In the genomic region with DNA sequence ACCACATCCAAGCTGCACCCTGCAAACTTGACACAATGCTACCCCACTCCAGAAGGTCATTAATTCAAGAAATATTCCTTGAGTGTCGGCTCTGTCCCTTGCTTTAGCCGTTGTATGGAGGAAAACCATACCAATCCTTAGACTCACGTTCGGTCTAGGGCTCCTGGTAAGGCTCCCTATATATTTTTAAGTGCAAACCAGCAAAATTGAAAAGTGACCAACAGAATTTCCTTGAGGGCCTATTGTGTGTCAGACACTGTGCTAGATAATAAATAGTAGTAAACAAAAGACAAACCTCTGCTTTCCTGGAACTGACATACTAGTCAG, we compare ENCODE assay signal across 8 cellular contexts. TPM values are rescaled to one million over a fixed set of nuclear protein-coding genes. Genes with fewer than 3 reads are reported as not detected.
DNase-seq lines count a peak whose midpoint lies in the region; ATAC-seq and TF ChIP-seq lines count a peak whose summit lies in the region.

No MANE protein-coding gene starts in this region.

- DNase-seq in Peyer's patch (no peak), epithelial cell of prostate (ENCODE audit: low read depth, low spot score) (no peak), T1000 (lab: John Stamatoyannopoulos, UW) (no peak), NCI-H446 (lab: John Stamatoyannopoulos, UW) (no peak), SIG-M5 treated with dmso at 0.1 percent for 504 hours (lab: John Stamatoyannopoulos, UW; ENCODE audit: unreplicated experiment) (no peak)

- peak overlapping the region; percentile 92 for H2AFZ ChIP-seq in parathyroid adenoma

- H3K27ac ChIP-seq in Peyer's patch (peak overlapping the region; percentile 79 to 97 (median 88)), epithelial cell of prostate (peak overlapping the region; percentile 79), parathyroid adenoma (peak overlapping the region; percentile 96)

- peaks cover 10% of the 10 kb centered on the region for H3K79me2 ChIP-seq in parathyroid adenoma

- H3K27me3 ChIP-seq in Peyer's patch = no peaks in the 10 kb centered on the region
- no peaks in the 10 kb centered on the region for H3K27me3 ChIP-seq in parathyroid adenoma (ENCODE audit: control insufficient read depth, insufficient read depth, low read length)

- H3K4me2 ChIP-seq in parathyroid adenoma (ENCODE audit: low read length) = peak overlapping the region; percentile 79

- TF ChIP-seq POLR2A in Peyer's patch (IDR thresholded peaks at IDR 0.05) = no peak

- no peaks in the 10 kb centered on the region for H3K9me3 ChIP-seq in ES-I3 (ENCODE audit: control insufficient read depth, insufficient read depth, low read length)
- no peaks in the 10 kb centered on the region for H3K9me3 ChIP-seq in Peyer's patch
- H3K9me3 ChIP-seq in parathyroid adenoma (ENCODE audit: control insufficient read depth, low read length) = no peaks in the 10 kb centered on the region

- no peak for TF ChIP-seq CTCF in Peyer's patch (IDR thresholded peaks at IDR 0.05)
- TF ChIP-seq CTCF in parathyroid adenoma (IDR thresholded peaks at IDR 0.05) = no peak

- H3K4me1 ChIP-seq in ES-I3 (ENCODE audit: insufficient read depth, low read length) (peaks cover 10% of the 10 kb centered on the region), Peyer's patch (peaks cover 3 to 31% (median 7%) of the 10 kb centered on the region in 4 donors), parathyroid adenoma (peaks cover 15% of the 10 kb centered on the region)

- no peak for ATAC-seq in HG03565 (IDR thresholded peaks at IDR 0.05; ENCODE audit: unreplicated experiment)

- H3K36me3 ChIP-seq in ES-I3 (ENCODE audit: insufficient read depth, low read length) (no peaks in the 10 kb centered on the region), Peyer's patch (no peaks in the 10 kb centered on the region), parathyroid adenoma (ENCODE audit: control insufficient read depth, insufficient read depth, low read length) (no peaks in the 10 kb centered on the region)

- H3K4me3 ChIP-seq in Peyer's patch (peak overlapping the region; percentile 68 to 94 (median 78)), parathyroid adenoma (ENCODE audit: low read depth, low read length) (peak overlapping the region; percentile 92)

- peak overlapping the region; percentile 92; the same call in 1 of the 2 replicates for H3K9ac ChIP-seq in ES-I3 (ENCODE audit: low read depth, low read length)
- H3K9ac ChIP-seq in parathyroid adenoma = no peak overlapping the region

RNA-seq across cellular contexts. Expression of a gene that starts 0.4 kb away (rescaled TPM):
- total RNA-seq in Peyer's patch = 10 to 100 TPM; 22.9 to 66.0 (median 39.6) TPM

RNA-seq across cellular contexts. Expression of a gene that starts 44.7 kb away (rescaled TPM):
- not detected for total RNA-seq in Peyer's patch
